ENCODE assay signal across 1 cellular context in genomic region chr16:3060339-3061127, GRCh38.
A peak's percentile ranks its signal among the peaks of the same experiment; 100 is the strongest.
TF ChIP-seq lines count a peak whose summit lies in the region.

No MANE protein-coding gene starts in this region.

TF ChIP-seq in HepG2, 621 proteins besides CTCF, POLR2A, EP300 and RAD21:
- TF ChIP-seq IRX3 (CRISPR knock-in tag; IDR thresholded peaks at IDR 0.05; ENCODE audit: borderline replicate concordance, low read depth): no peak
- TF ChIP-seq MTA1 (CRISPR knock-in tag; IDR thresholded peaks at IDR 0.05; ENCODE audit: borderline replicate concordance): no peak
- no peak for TF ChIP-seq ZSCAN30 (CRISPR knock-in tag; IDR thresholded peaks at IDR 0.05)
- TF ChIP-seq IRF9 (CRISPR knock-in tag; IDR thresholded peaks at IDR 0.05; ENCODE audit: borderline replicate concordance): 0 out of 2 replicates have a peak, but pooled peaks have one; percentile 24
- no peak for TF ChIP-seq ATF6 (CRISPR knock-in tag; conservative IDR thresholded peaks at IDR 0.05)
- TF ChIP-seq ATF1 (CRISPR knock-in tag; IDR thresholded peaks at IDR 0.05): no peak
- TF ChIP-seq ZFP41 (CRISPR knock-in tag; IDR thresholded peaks at IDR 0.05; ENCODE audit: borderline replicate concordance): no peak
- no peak for TF ChIP-seq ZMYM3 (CRISPR knock-in tag; IDR thresholded peaks at IDR 0.05)
- no peak for TF ChIP-seq LRRFIP1 (CRISPR knock-in tag; conservative IDR thresholded peaks at IDR 0.05)
